31 cellular contexts compared by ENCODE assay signal in genomic region chr16:12680531-12680930, GRCh38.
"Had no signal": no experiment of that assay in that cellular context is flagged by ENCODE, and none has a peak within 500 bp of the region (broad histone marks: within the 10 kb centered on the region; RNA-seq: fewer than 3 reads in every experiment).

No MANE protein-coding gene starts in this region.

- H3K9me3 ChIP-seq: pancreas, prostate gland, thoracic aorta had no signal

- H3K36me3 Mint-ChIP-seq: stimulated activated effector memory CD8-positive, alpha-beta T cell treated with anti-CD3 and anti-CD28 coated beads, Interleukin-12 subunit alpha, Interleukin-12 subunit beta, amount 100 ng/mL, for 72 hours had no signal

- H3K4me1 Mint-ChIP-seq: neural crest cell had no signal

- DNase-seq: activated CD4-positive, alpha-beta memory T cell treated with anti-CD3 and anti-CD28 coated beads for 36 hours; activated CD4-positive, alpha-beta T cell treated with anti-CD3 and anti-CD28 coated beads for 48 hours; activated CD8-positive, alpha-beta memory T cell treated with anti-CD3 and anti-CD28 coated beads, Interleukin-2, amount 50 U/mL, for 4 hours; activated gamma-delta T cell; activated naive CD4-positive, alpha-beta T cell treated with anti-CD3 and anti-CD28 coated beads, Interleukin-2, amount 50 U/mL, for 16 hours; activated T-cell treated with anti-CD3 and anti-CD28 coated beads, Interleukin-2, amount 50 U/mL, for 24 hours; amniotic stem cell; central memory CD4-positive, alpha-beta T cell; foreskin keratinocyte; heart right ventricle; left colon; mammary epithelial cell; midbrain; naive thymus-derived CD8-positive, alpha-beta T cell; nucleus accumbens; pancreas; retina; sigmoid colon; small intestine; stimulated activated CD4-positive, alpha-beta T cell treated with anti-CD3 and anti-CD28 coated beads, Interleukin-4, amount 100 ng/mL, for 24 hours; trophoblast cell had no signal

- H3K27me3 ChIP-seq: breast epithelium, esophagus muscularis mucosa, foreskin keratinocyte, heart right ventricle, pancreas, sigmoid colon had no signal

- H3K27ac ChIP-seq: breast epithelium, esophagus muscularis mucosa, foreskin keratinocyte, heart right ventricle, pancreas, prostate gland, sigmoid colon, thoracic aorta, VCaP had no signal

- H3K27ac Mint-ChIP-seq: activated CD4-positive, alpha-beta memory T cell treated with anti-CD3 and anti-CD28 coated beads for 36 hours; activated T-cell treated with anti-CD3 and anti-CD28 coated beads, Interleukin-2, amount 50 U/mL, for 24 hours; dendritic cell treated with granulocyte-macrophage colony-stimulating factor and Interleukin-4, amounts not matched to agents 40 ng/mL and 50 ng/mL, for 4 days; stimulated activated effector memory CD8-positive, alpha-beta T cell treated with anti-CD3 and anti-CD28 coated beads, Interleukin-12 subunit alpha, Interleukin-12 subunit beta, amount 100 ng/mL, for 72 hours; stimulated activated naive CD8-positive, alpha-beta T cell treated with anti-CD3 and anti-CD28 coated beads, Interleukin-15, Interleukin-2, amounts not matched to agents 100 ng/mL and 50 ng/mL, for 24 hours had no signal

- H3K4me3 Mint-ChIP-seq: activated CD4-positive, alpha-beta memory T cell treated with anti-CD3 and anti-CD28 coated beads for 36 hours; activated T-cell treated with anti-CD3 and anti-CD28 coated beads, Interleukin-2, amount 50 U/mL, for 24 hours; dendritic cell treated with granulocyte-macrophage colony-stimulating factor and Interleukin-4, amounts not matched to agents 40 ng/mL and 50 ng/mL, for 4 days; naive thymus-derived CD8-positive, alpha-beta T cell; neural crest cell; stimulated activated effector memory CD8-positive, alpha-beta T cell treated with anti-CD3 and anti-CD28 coated beads, Interleukin-12 subunit alpha, Interleukin-12 subunit beta, amount 100 ng/mL, for 72 hours; stimulated activated naive CD8-positive, alpha-beta T cell treated with anti-CD3 and anti-CD28 coated beads, Interleukin-15, Interleukin-2, amounts not matched to agents 100 ng/mL and 50 ng/mL, for 24 hours had no signal

- H3K4me1 ChIP-seq: breast epithelium, esophagus muscularis mucosa, foreskin keratinocyte, pancreas, prostate gland, sigmoid colon had no signal

- H3K4me3 ChIP-seq: breast epithelium, esophagus muscularis mucosa, heart right ventricle, pancreas, prostate gland, sigmoid colon, thoracic aorta had no signal

- H3K9me3 Mint-ChIP-seq: activated CD4-positive, alpha-beta memory T cell treated with anti-CD3 and anti-CD28 coated beads for 36 hours; activated T-cell treated with anti-CD3 and anti-CD28 coated beads, Interleukin-2, amount 50 U/mL, for 24 hours; dendritic cell treated with granulocyte-macrophage colony-stimulating factor and Interleukin-4, amounts not matched to agents 40 ng/mL and 50 ng/mL, for 4 days; stimulated activated effector memory CD8-positive, alpha-beta T cell treated with anti-CD3 and anti-CD28 coated beads, Interleukin-12 subunit alpha, Interleukin-12 subunit beta, amount 100 ng/mL, for 72 hours; stimulated activated naive CD8-positive, alpha-beta T cell treated with anti-CD3 and anti-CD28 coated beads, Interleukin-15, Interleukin-2, amounts not matched to agents 100 ng/mL and 50 ng/mL, for 24 hours had no signal

- H3K36me3 ChIP-seq: breast epithelium, esophagus muscularis mucosa, heart right ventricle, pancreas, prostate gland, sigmoid colon, thoracic aorta had no signal

- ATAC-seq: activated CD4-positive, CD25-positive, alpha-beta regulatory T cell treated with anti-CD3 and anti-CD28 coated beads, Interleukin-2, amount 50 U/mL, for 24 hours; foreskin keratinocyte; heart right ventricle; left colon; naive thymus-derived CD8-positive, alpha-beta T cell; pancreas; stimulated activated effector memory CD8-positive, alpha-beta T cell treated with anti-CD3 and anti-CD28 coated beads, Interleukin-12 subunit alpha, Interleukin-12 subunit beta, amount 100 ng/mL, for 72 hours had no signal

- H3K27me3 Mint-ChIP-seq: activated CD4-positive, alpha-beta memory T cell treated with anti-CD3 and anti-CD28 coated beads for 36 hours; activated T-cell treated with anti-CD3 and anti-CD28 coated beads, Interleukin-2, amount 50 U/mL, for 24 hours; dendritic cell treated with granulocyte-macrophage colony-stimulating factor and Interleukin-4, amounts not matched to agents 40 ng/mL and 50 ng/mL, for 4 days; stimulated activated naive CD8-positive, alpha-beta T cell treated with anti-CD3 and anti-CD28 coated beads, Interleukin-15, Interleukin-2, amounts not matched to agents 100 ng/mL and 50 ng/mL, for 24 hours had no signal
